1 cellular context compared by ENCODE assay signal in the genomic region with DNA sequence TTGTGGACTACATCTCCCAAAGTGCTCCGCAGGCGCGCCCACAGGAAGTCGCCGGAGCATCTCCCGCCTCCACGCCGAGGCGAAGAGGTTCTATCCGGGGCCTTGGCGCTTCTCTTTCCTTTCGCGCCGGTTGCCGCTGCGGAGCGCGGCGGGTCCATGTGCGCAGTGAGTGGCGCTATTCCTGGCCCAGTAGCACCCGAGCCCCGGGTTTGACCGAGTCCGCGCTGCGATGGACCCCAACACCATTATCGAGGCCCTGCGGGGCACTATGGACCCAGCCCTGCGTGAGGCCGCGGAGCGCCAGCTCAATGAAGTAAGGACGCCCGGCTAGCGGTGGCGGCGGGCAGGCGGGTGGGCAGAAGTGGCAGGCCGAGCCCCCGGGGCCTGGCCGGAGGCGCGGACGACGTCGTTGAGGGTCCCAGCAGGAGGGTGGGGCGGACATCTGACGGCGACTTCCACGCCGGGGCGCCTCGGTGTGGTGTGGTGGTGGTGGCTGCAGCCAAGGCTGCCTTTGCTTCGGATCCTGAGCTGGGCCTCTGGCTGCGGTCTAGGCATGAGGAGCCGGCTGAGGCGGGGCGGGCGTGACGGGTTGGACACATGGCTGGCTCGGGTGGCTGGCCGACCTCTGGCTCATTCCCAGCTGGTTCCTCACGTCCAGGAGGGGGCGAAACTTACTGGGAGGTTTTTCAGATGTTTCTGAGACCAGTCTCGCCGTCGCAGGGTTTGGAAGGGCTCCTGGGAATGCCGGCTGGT.
TF ChIP-seq lines count a peak whose summit lies in the region.

A gene (plus strand): TSS at position 118 of the 753 bp plus-strand sequence. CDS start 112 bp downstream, at position 230.

TF ChIP-seq in HepG2, 621 proteins besides CTCF, POLR2A, EP300 and RAD21 (continued from another document and continues in another):
- TF ChIP-seq, protein P1, sequence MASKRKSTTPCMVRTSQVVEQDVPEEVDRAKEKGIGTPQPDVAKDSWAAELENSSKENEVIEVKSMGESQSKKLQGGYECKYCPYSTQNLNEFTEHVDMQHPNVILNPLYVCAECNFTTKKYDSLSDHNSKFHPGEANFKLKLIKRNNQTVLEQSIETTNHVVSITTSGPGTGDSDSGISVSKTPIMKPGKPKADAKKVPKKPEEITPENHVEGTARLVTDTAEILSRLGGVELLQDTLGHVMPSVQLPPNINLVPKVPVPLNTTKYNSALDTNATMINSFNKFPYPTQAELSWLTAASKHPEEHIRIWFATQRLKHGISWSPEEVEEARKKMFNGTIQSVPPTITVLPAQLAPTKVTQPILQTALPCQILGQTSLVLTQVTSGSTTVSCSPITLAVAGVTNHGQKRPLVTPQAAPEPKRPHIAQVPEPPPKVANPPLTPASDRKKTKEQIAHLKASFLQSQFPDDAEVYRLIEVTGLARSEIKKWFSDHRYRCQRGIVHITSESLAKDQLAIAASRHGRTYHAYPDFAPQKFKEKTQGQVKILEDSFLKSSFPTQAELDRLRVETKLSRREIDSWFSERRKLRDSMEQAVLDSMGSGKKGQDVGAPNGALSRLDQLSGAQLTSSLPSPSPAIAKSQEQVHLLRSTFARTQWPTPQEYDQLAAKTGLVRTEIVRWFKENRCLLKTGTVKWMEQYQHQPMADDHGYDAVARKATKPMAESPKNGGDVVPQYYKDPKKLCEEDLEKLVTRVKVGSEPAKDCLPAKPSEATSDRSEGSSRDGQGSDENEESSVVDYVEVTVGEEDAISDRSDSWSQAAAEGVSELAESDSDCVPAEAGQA (IDR thresholded peaks at IDR 0.05; ENCODE audit: low read depth), result 0 out of 2 replicates have a peak, but pooled peaks have one; percentile 20
- TF ChIP-seq, protein P1 (CRISPR knock-in tag; IDR thresholded peaks at IDR 0.05; ENCODE audit: borderline replicate concordance), result peak; percentile 68; the same call in 1 of the 2 replicates
- TF ChIP-seq MXD4 (CRISPR knock-in tag; IDR thresholded peaks at IDR 0.05) (peak; percentile 95), ZNF550 (CRISPR knock-in tag; IDR thresholded peaks at IDR 0.05; ENCODE audit: borderline replicate concordance) (no peak; the same call in 1 of the 2 replicates), HDAC6 (IDR thresholded peaks at IDR 0.05; ENCODE audit: low read depth, low read length) (no peak), RFX3 (CRISPR knock-in tag; IDR thresholded peaks at IDR 0.05) (no peak), FLYWCH1 (CRISPR knock-in tag; IDR thresholded peaks at IDR 0.05) (no peak), ZNF629 (CRISPR knock-in tag; conservative IDR thresholded peaks at IDR 0.05) (no peak), HNRNPK (IDR thresholded peaks at IDR 0.05; ENCODE audit: low read depth, low read length, poor library complexity, severe bottlenecking) (peak; percentile 20), TRIM24 (CRISPR knock-in tag; IDR thresholded peaks at IDR 0.05) (no peak), ATAD3A (CRISPR knock-in tag; IDR thresholded peaks at IDR 0.05) (no peak), ZNF3 (CRISPR knock-in tag; IDR thresholded peaks at IDR 0.05) (peak; percentile 59; the same call in 1 of the 2 replicates)
- TF ChIP-seq, protein P2, sequence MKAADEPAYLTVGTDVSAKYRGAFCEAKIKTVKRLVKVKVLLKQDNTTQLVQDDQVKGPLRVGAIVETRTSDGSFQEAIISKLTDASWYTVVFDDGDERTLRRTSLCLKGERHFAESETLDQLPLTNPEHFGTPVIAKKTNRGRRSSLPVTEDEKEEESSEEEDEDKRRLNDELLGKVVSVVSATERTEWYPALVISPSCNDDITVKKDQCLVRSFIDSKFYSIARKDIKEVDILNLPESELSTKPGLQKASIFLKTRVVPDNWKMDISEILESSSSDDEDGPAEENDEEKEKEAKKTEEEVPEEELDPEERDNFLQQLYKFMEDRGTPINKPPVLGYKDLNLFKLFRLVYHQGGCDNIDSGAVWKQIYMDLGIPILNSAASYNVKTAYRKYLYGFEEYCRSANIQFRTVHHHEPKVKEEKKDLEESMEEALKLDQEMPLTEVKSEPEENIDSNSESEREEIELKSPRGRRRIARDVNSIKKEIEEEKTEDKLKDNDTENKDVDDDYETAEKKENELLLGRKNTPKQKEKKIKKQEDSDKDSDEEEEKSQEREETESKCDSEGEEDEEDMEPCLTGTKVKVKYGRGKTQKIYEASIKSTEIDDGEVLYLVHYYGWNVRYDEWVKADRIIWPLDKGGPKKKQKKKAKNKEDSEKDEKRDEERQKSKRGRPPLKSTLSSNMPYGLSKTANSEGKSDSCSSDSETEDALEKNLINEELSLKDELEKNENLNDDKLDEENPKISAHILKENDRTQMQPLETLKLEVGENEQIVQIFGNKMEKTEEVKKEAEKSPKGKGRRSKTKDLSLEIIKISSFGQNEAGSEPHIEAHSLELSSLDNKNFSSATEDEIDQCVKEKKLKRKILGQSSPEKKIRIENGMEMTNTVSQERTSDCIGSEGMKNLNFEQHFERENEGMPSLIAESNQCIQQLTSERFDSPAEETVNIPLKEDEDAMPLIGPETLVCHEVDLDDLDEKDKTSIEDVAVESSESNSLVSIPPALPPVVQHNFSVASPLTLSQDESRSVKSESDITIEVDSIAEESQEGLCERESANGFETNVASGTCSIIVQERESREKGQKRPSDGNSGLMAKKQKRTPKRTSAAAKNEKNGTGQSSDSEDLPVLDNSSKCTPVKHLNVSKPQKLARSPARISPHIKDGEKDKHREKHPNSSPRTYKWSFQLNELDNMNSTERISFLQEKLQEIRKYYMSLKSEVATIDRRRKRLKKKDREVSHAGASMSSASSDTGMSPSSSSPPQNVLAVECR (CRISPR knock-in tag; IDR thresholded peaks at IDR 0.05; ENCODE audit: borderline replicate concordance), result peak; percentile 94
- TF ChIP-seq, protein P3, sequence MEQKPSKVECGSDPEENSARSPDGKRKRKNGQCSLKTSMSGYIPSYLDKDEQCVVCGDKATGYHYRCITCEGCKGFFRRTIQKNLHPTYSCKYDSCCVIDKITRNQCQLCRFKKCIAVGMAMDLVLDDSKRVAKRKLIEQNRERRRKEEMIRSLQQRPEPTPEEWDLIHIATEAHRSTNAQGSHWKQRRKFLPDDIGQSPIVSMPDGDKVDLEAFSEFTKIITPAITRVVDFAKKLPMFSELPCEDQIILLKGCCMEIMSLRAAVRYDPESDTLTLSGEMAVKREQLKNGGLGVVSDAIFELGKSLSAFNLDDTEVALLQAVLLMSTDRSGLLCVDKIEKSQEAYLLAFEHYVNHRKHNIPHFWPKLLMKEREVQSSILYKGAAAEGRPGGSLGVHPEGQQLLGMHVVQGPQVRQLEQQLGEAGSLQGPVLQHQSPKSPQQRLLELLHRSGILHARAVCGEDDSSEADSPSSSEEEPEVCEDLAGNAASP (CRISPR knock-in tag; IDR thresholded peaks at IDR 0.05; ENCODE audit: borderline replicate concordance), result peak; percentile 55; the same call in 1 of the 2 replicates
- TF ChIP-seq, protein P4, sequence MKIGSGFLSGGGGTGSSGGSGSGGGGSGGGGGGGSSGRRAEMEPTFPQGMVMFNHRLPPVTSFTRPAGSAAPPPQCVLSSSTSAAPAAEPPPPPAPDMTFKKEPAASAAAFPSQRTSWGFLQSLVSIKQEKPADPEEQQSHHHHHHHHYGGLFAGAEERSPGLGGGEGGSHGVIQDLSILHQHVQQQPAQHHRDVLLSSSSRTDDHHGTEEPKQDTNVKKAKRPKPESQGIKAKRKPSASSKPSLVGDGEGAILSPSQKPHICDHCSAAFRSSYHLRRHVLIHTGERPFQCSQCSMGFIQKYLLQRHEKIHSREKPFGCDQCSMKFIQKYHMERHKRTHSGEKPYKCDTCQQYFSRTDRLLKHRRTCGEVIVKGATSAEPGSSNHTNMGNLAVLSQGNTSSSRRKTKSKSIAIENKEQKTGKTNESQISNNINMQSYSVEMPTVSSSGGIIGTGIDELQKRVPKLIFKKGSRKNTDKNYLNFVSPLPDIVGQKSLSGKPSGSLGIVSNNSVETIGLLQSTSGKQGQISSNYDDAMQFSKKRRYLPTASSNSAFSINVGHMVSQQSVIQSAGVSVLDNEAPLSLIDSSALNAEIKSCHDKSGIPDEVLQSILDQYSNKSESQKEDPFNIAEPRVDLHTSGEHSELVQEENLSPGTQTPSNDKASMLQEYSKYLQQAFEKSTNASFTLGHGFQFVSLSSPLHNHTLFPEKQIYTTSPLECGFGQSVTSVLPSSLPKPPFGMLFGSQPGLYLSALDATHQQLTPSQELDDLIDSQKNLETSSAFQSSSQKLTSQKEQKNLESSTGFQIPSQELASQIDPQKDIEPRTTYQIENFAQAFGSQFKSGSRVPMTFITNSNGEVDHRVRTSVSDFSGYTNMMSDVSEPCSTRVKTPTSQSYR (CRISPR knock-in tag; IDR thresholded peaks at IDR 0.05; ENCODE audit: borderline replicate concordance), result no peak
- TF ChIP-seq, protein P5, sequence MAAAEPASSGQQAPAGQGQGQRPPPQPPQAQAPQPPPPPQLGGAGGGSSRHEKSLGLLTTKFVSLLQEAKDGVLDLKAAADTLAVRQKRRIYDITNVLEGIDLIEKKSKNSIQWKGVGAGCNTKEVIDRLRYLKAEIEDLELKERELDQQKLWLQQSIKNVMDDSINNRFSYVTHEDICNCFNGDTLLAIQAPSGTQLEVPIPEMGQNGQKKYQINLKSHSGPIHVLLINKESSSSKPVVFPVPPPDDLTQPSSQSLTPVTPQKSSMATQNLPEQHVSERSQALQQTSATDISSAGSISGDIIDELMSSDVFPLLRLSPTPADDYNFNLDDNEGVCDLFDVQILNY (CRISPR knock-in tag; conservative IDR thresholded peaks at IDR 0.05), result peak; percentile 73; the same call in 1 of the 2 replicates
- TF ChIP-seq, protein P6, sequence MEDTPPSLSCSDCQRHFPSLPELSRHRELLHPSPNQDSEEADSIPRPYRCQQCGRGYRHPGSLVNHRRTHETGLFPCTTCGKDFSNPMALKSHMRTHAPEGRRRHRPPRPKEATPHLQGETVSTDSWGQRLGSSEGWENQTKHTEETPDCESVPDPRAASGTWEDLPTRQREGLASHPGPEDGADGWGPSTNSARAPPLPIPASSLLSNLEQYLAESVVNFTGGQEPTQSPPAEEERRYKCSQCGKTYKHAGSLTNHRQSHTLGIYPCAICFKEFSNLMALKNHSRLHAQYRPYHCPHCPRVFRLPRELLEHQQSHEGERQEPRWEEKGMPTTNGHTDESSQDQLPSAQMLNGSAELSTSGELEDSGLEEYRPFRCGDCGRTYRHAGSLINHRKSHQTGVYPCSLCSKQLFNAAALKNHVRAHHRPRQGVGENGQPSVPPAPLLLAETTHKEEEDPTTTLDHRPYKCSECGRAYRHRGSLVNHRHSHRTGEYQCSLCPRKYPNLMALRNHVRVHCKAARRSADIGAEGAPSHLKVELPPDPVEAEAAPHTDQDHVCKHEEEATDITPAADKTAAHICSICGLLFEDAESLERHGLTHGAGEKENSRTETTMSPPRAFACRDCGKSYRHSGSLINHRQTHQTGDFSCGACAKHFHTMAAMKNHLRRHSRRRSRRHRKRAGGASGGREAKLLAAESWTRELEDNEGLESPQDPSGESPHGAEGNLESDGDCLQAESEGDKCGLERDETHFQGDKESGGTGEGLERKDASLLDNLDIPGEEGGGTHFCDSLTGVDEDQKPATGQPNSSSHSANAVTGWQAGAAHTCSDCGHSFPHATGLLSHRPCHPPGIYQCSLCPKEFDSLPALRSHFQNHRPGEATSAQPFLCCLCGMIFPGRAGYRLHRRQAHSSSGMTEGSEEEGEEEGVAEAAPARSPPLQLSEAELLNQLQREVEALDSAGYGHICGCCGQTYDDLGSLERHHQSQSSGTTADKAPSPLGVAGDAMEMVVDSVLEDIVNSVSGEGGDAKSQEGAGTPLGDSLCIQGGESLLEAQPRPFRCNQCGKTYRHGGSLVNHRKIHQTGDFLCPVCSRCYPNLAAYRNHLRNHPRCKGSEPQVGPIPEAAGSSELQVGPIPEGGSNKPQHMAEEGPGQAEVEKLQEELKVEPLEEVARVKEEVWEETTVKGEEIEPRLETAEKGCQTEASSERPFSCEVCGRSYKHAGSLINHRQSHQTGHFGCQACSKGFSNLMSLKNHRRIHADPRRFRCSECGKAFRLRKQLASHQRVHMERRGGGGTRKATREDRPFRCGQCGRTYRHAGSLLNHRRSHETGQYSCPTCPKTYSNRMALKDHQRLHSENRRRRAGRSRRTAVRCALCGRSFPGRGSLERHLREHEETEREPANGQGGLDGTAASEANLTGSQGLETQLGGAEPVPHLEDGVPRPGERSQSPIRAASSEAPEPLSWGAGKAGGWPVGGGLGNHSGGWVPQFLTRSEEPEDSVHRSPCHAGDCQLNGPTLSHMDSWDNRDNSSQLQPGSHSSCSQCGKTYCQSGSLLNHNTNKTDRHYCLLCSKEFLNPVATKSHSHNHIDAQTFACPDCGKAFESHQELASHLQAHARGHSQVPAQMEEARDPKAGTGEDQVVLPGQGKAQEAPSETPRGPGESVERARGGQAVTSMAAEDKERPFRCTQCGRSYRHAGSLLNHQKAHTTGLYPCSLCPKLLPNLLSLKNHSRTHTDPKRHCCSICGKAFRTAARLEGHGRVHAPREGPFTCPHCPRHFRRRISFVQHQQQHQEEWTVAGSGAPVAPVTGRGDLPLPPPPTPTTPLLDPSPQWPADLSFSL (CRISPR knock-in tag; IDR thresholded peaks at IDR 0.05), result no peak
- TF ChIP-seq, protein P7, sequence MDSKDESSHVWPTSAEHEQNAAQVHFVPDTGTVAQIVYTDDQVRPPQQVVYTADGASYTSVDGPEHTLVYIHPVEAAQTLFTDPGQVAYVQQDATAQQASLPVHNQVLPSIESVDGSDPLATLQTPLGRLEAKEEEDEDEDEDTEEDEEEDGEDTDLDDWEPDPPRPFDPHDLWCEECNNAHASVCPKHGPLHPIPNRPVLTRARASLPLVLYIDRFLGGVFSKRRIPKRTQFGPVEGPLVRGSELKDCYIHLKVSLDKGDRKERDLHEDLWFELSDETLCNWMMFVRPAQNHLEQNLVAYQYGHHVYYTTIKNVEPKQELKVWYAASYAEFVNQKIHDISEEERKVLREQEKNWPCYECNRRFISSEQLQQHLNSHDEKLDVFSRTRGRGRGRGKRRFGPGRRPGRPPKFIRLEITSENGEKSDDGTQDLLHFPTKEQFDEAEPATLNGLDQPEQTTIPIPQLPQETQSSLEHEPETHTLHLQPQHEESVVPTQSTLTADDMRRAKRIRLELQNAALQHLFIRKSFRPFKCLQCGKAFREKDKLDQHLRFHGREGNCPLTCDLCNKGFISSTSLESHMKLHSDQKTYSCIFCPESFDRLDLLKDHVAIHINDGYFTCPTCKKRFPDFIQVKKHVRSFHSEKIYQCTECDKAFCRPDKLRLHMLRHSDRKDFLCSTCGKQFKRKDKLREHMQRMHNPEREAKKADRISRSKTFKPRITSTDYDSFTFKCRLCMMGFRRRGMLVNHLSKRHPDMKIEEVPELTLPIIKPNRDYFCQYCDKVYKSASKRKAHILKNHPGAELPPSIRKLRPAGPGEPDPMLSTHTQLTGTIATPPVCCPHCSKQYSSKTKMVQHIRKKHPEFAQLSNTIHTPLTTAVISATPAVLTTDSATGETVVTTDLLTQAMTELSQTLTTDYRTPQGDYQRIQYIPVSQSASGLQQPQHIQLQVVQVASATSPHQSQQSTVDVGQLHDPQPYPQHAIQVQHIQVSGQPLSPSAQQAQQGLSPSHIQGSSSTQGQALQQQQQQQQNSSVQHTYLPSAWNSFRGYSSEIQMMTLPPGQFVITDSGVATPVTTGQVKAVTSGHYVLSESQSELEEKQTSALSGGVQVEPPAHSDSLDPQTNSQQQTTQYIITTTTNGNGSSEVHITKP (CRISPR knock-in tag; IDR thresholded peaks at IDR 0.05; ENCODE audit: low read depth), result no peak
